ENCODE assay signal across 8 cellular contexts in genomic region chr1:5992814-5993552, GRCh38. TPM values are rescaled to one million over a fixed set of nuclear protein-coding genes. Genes with fewer than 3 reads are reported as not detected.
DNase-seq lines count a peak whose midpoint lies in the region; ATAC-seq and TF ChIP-seq lines count a peak whose summit lies in the region.

No MANE protein-coding gene starts in this region.

- no peak for ATAC-seq in activated naive CD4-positive, alpha-beta T cell treated with anti-CD3 and anti-CD28 coated beads, Interleukin-2, amount 50 U/mL, for 72 hours
- ATAC-seq in stimulated activated memory B cell treated with anti-CD40 and anti-IgM and Interleukin-4, amounts not matched to agents 10 μg/mL and 1 μg/mL and 100 μg/mL, for 72 hours, result peak; percentile 13
- ATAC-seq in GM21526 (IDR thresholded peaks at IDR 0.05; ENCODE audit: low FRiP score, unreplicated experiment), result no peak

- CTCF ChIA-PET in activated naive CD4-positive, alpha-beta T cell treated with anti-CD3 and anti-CD28 coated beads for 36 hours (lab: Charles Lee), result interaction anchor here (0.6 to 1.8 kb wide), 4 partner anchors 9 to 1911 kb away, joined by 3 to 5 read pairs (median 4); no protein-coding TSS in a partner anchor

- H3K27ac Mint-ChIP-seq in activated naive CD4-positive, alpha-beta T cell treated with anti-CD3 and anti-CD28 coated beads for 36 hours, result peak overlapping the region; percentile 79
- peak overlapping the region; percentile 87 to 91 for H3K27ac Mint-ChIP-seq in activated naive CD4-positive, alpha-beta T cell treated with anti-CD3 and anti-CD28 coated beads, Interleukin-2, amount 50 U/mL, for 72 hours
- peak overlapping the region; percentile 70 for H3K27ac Mint-ChIP-seq in stimulated activated memory B cell treated with anti-CD40 and anti-IgM and Interleukin-4, amounts not matched to agents 10 μg/mL and 1 μg/mL and 100 μg/mL, for 72 hours

- TF ChIP-seq POLR2A in NB4 (IDR thresholded peaks at IDR 0.05; ENCODE audit: extremely low read depth, insufficient read length), result no peak

- H3K36me3 ChIP-seq in iPS-18a (ENCODE audit: control insufficient read depth, low read depth, low read length), result no peaks in the 10 kb centered on the region

- peaks cover 22% of the 10 kb centered on the region for H3K4me1 Mint-ChIP-seq in activated naive CD4-positive, alpha-beta T cell treated with anti-CD3 and anti-CD28 coated beads for 36 hours (ENCODE audit: low read depth)
- H3K4me1 Mint-ChIP-seq in stimulated activated memory B cell treated with anti-CD40 and anti-IgM and Interleukin-4, amounts not matched to agents 10 μg/mL and 1 μg/mL and 100 μg/mL, for 72 hours, result peaks cover 43% of the 10 kb centered on the region

- peak; percentile 30 for DNase-seq in activated naive CD4-positive, alpha-beta T cell treated with anti-CD3 and anti-CD28 coated beads for 36 hours
- no peak for DNase-seq in activated naive CD4-positive, alpha-beta T cell (lab: John Stamatoyannopoulos, UW)
- no peak for DNase-seq in NB4 (ENCODE audit: low read depth)
- DNase-seq in activated naive CD4-positive, alpha-beta T cell treated with anti-CD3 and anti-CD28 coated beads, Interleukin-2, amount 50 U/mL, for 72 hours (ENCODE audit: low spot score in 2 of 2), result peak in 1 of 2 donors; percentile 25
- DNase-seq in HCEC 1CT, result no peak

- H3K27me3 ChIP-seq in iPS-18a (ENCODE audit: control insufficient read depth, insufficient read depth, low read length), result peaks cover 34% of the 10 kb centered on the region

- H3K4me1 ChIP-seq in iPS-18a (ENCODE audit: control insufficient read depth, low read depth, low read length), result peaks cover 15% of the 10 kb centered on the region

- H3K4me3 ChIP-seq in NB4 (ENCODE audit: low read depth, low read length) (peak overlapping the region; percentile 47), iPS-18a (ENCODE audit: low read length) (peak overlapping the region; percentile 76)

- intact Hi-C loops in activated naive CD4-positive, alpha-beta T cell treated with anti-CD3 and anti-CD28 coated beads for 36 hours (cut with micrococcal nuclease), result loop anchor here (1.0 to 2.0 kb wide), 5 partner anchors 33 to 610 kb away; partner anchors contain the start of genes ICMT and RPL22

- no peaks in the 10 kb centered on the region for H3K9me3 Mint-ChIP-seq in activated naive CD4-positive, alpha-beta T cell treated with anti-CD3 and anti-CD28 coated beads for 36 hours
- H3K9me3 Mint-ChIP-seq in activated naive CD4-positive, alpha-beta T cell treated with anti-CD3 and anti-CD28 coated beads, Interleukin-2, amount 50 U/mL, for 72 hours, result no peaks in the 10 kb centered on the region
- no peaks in the 10 kb centered on the region for H3K9me3 Mint-ChIP-seq in stimulated activated memory B cell treated with anti-CD40 and anti-IgM and Interleukin-4, amounts not matched to agents 10 μg/mL and 1 μg/mL and 100 μg/mL, for 72 hours

- H3K9ac ChIP-seq in iPS-18a (ENCODE audit: low read length), result no peak overlapping the region

- H3K27ac ChIP-seq in iPS-18a (ENCODE audit: low read length), result no peak overlapping the region

- no peaks in the 10 kb centered on the region for H3K9me3 ChIP-seq in iPS-18a (ENCODE audit: control insufficient read depth, low read depth, low read length)

- no peaks in the 10 kb centered on the region for H3K27me3 Mint-ChIP-seq in activated naive CD4-positive, alpha-beta T cell treated with anti-CD3 and anti-CD28 coated beads for 36 hours (ENCODE audit: low read depth)
- no peaks in the 10 kb centered on the region for H3K27me3 Mint-ChIP-seq in stimulated activated memory B cell treated with anti-CD40 and anti-IgM and Interleukin-4, amounts not matched to agents 10 μg/mL and 1 μg/mL and 100 μg/mL, for 72 hours

- TF ChIP-seq CTCF in NB4 (IDR thresholded peaks at IDR 0.05; ENCODE audit: low read depth, low read length), result no peak

- H3K4me3 Mint-ChIP-seq in activated naive CD4-positive, alpha-beta T cell treated with anti-CD3 and anti-CD28 coated beads for 36 hours, result peak overlapping the region; percentile 81
- H3K4me3 Mint-ChIP-seq in stimulated activated memory B cell treated with anti-CD40 and anti-IgM and Interleukin-4, amounts not matched to agents 10 μg/mL and 1 μg/mL and 100 μg/mL, for 72 hours, result peak overlapping the region; percentile 93

- no peaks in the 10 kb centered on the region for H3K36me3 Mint-ChIP-seq in activated naive CD4-positive, alpha-beta T cell treated with anti-CD3 and anti-CD28 coated beads for 36 hours (ENCODE audit: low read depth)
- peaks cover 8 to 21% of the 10 kb centered on the region in 2 donors for H3K36me3 Mint-ChIP-seq in activated naive CD4-positive, alpha-beta T cell treated with anti-CD3 and anti-CD28 coated beads, Interleukin-2, amount 50 U/mL, for 72 hours
- no peaks in the 10 kb centered on the region for H3K36me3 Mint-ChIP-seq in stimulated activated memory B cell treated with anti-CD40 and anti-IgM and Interleukin-4, amounts not matched to agents 10 μg/mL and 1 μg/mL and 100 μg/mL, for 72 hours

RNA-seq across cellular contexts. Expression of gene NPHP4, which starts 0.8 kb away (rescaled TPM):
- 10 to 100 TPM; 10.7 to 11.2 TPM for total RNA-seq in activated naive CD4-positive, alpha-beta T cell treated with anti-CD3 and anti-CD28 coated beads for 36 hours
- 10 to 100 TPM in 1 of 2 donors, 1 to 10 TPM in 1; 10.0 to 22.5 TPM for total RNA-seq in activated naive CD4-positive, alpha-beta T cell treated with anti-CD3 and anti-CD28 coated beads, Interleukin-2, amount 50 U/mL, for 72 hours

RNA-seq across cellular contexts. Expression of gene KCNAB2, which starts 52.7 kb away (rescaled TPM):
- 100 to 1,000 TPM; 164 to 166 TPM for total RNA-seq in activated naive CD4-positive, alpha-beta T cell treated with anti-CD3 and anti-CD28 coated beads for 36 hours
- 100 to 1,000 TPM; 214 to 334 TPM for total RNA-seq in activated naive CD4-positive, alpha-beta T cell treated with anti-CD3 and anti-CD28 coated beads, Interleukin-2, amount 50 U/mL, for 72 hours
